Comparison of ENCODE assay signal across 30 cellular contexts in the genomic region with DNA sequence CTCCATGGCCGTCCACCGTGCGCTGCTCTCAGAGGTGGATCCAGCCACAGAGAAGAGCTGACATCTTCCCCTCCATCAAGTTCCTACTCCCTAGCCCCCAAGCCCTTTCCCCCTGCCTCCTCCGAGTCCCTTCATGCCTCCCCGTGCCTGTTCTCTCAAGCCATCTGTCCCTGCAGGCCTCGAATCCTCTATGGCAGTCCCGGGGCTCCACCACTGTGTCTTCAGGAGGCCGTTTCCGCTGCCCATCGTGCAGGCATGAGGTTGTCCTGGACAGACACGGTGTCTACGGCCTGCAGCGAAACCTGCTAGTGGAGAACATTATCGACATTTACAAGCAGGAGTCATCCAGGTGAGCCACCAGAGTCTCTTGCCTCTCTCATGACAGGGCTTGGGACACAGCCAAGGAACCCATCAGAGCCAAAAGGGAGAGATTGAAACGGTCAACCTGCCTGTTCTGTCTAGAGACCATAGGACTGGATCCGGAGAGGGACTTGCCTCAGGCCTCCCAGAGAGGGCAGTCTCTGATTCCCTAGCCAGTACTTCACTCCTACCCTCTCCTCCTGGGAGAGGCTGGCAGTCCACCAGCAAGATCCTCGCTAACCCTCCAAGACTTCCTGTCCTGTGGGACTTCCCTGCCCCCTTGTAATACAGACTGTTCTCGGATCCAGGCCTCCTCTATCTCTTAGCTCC. TPM values are rescaled to one million over a fixed set of nuclear protein-coding genes. Genes with fewer than 3 reads are reported as not detected.
DNase-seq lines count a peak whose midpoint lies in the region; ATAC-seq, FAIRE-seq and TF ChIP-seq lines count a peak whose summit lies in the region.
"Had no signal": no experiment of that assay in that cellular context is flagged by ENCODE, and none has a peak within 500 bp of the region (broad histone marks: within the 10 kb centered on the region; RNA-seq: fewer than 3 reads in every experiment).

No MANE protein-coding gene starts in this region.

- TF ChIP-seq CTCF in cardiac muscle cell (IDR thresholded peaks at IDR 0.05; ENCODE audit: low read depth, low read length) (peak; percentile 8), K562 (IDR thresholded peaks at IDR 0.05 in 2 of 3, conservative IDR thresholded peaks at IDR 0.05 in 1 of 3; ENCODE audit: insufficient read depth in 2 of 3, low read depth in 1 of 3, low read length in 3 of 3) (no peak), spleen (IDR thresholded peaks at IDR 0.05 in 8 of 11, conservative IDR thresholded peaks at IDR 0.05 in 3 of 11) (no peak)

- in situ Hi-C loops in K562 (cut with MboI): loop anchor here (10.0 kb wide), 1 partner anchor 454 kb away; a partner anchor contains a TSS

- ATAC-seq in K562 (peak; percentile 57), GM19397 (IDR thresholded peaks at IDR 0.05; ENCODE audit: unreplicated experiment) (no peak)
- ATAC-seq: activated naive CD8-positive, alpha-beta T cell treated with anti-CD3 and anti-CD28 coated beads, Interleukin-2, amount 50 U/mL, for 24 hours; activated T-cell treated with anti-CD3 and anti-CD28 coated beads, Interleukin-2, amount 50 U/mL, for 4 hours; left cardiac atrium; stimulated activated naive CD8-positive, alpha-beta T cell treated with anti-CD3 and anti-CD28 coated beads, Interleukin-15, amount 100 ng/mL, for 72 hours had no signal

- H3K27ac ChIP-seq in cardiac muscle cell (no peak overlapping the region), K562 (ENCODE audit: extremely low read depth, low read depth, low read length) (no peak overlapping the region), spleen (no peak overlapping the region)
- H3K27ac ChIP-seq: heart right ventricle, skin epidermis had no signal

- H2AFZ ChIP-seq in K562 (ENCODE audit: low read depth, low read length): peak overlapping the region; percentile 66

- 0 out of 4 replicates have a peak, but pooled peaks of 1 of the 2 experiments have one; percentile 5 for TF ChIP-seq RAD21 in K562 (CRISPR knock-in tag; conservative IDR thresholded peaks at IDR 0.05 in 1 of 2, IDR thresholded peaks at IDR 0.05 in 1 of 2)

- no peak overlapping the region for H3K4me3 ChIP-seq in cardiac muscle cell
- H3K4me3 ChIP-seq in K562: no peak overlapping the region
- no peak overlapping the region for H3K4me3 ChIP-seq in spleen
- H3K4me3 ChIP-seq: HAP-1, heart right ventricle, skin epidermis had no signal

- H3K36me3 ChIP-seq in cardiac muscle cell (peaks cover 2% of the 10 kb centered on the region), K562 (ENCODE audit: control insufficient read depth, insufficient read depth, low read length) (no peaks in the 10 kb centered on the region), spleen (no peaks in the 10 kb centered on the region)
- H3K36me3 ChIP-seq: BE2C had no signal

- POLR2A ChIA-PET in K562 (lab: Yijun Ruan, JAX): no interaction called here

- WGBS in K562 (ENCODE audit: insufficient coverage, low coverage, missing lambda C conversion rate): 39% methylated on average over 18 of the region's 18 CpGs
- 81 to 89% (median 86%) methylated on average over 17 to 18 of the region's 18 CpGs for WGBS in spleen, 5 donors

- CTCF ChIA-PET in K562 (lab: Yijun Ruan, JAX; ENCODE audit: low intra/inter-chr PET ratio): no interaction called here

- peak overlapping the region in 1 of 2 experiments; percentile 2; a peak in 1 of 4 replicates for H3K9ac ChIP-seq in K562 (ENCODE audit: insufficient read depth in 1 of 2, low read depth in 2 of 2, low read length in 2 of 2)

- no peak overlapping the region for H3K4me2 ChIP-seq in K562 (ENCODE audit: insufficient read depth, low read length)

- no peak for TF ChIP-seq POLR2A in K562 (conservative IDR thresholded peaks at IDR 0.05)
- TF ChIP-seq POLR2A in spleen (IDR thresholded peaks at IDR 0.05): no peak

- FAIRE-seq in K562 (lab: Jason Lieb, UNC): no peak

- H4K20me1 ChIP-seq in K562 (replicated peaks; ENCODE audit: control insufficient read depth, insufficient read depth, low read length): no peaks in the 10 kb centered on the region

- no peaks in the 10 kb centered on the region for H3K9me3 ChIP-seq in cardiac muscle cell (ENCODE audit: low read depth)
- H3K9me3 ChIP-seq in K562 (replicated peaks; ENCODE audit: control insufficient read depth, insufficient read depth, low read depth, low read length): no peaks in the 10 kb centered on the region
- no peaks in the 10 kb centered on the region for H3K9me3 ChIP-seq in spleen
- H3K9me3 ChIP-seq: BE2C, HAP-1, heart right ventricle had no signal

- DNase-seq in cardiac muscle cell (ENCODE audit: low read depth in 1 of 2, low spot score in 1 of 2) (peak in 1 of 2 donors; percentile 59), cardiac septum (ENCODE audit: low spot score) (no peak), HT1080 (ENCODE audit: low read depth) (peak; percentile 56), K562 (ENCODE audit: extremely low read depth in 1 of 4, low spot score in 3 of 4) (no peak), spleen (peak; percentile 62), germinal center (ENCODE audit: low spot score) (no peak), mesenteric fat pad (ENCODE audit: low spot score) (no peak)
- DNase-seq: ACHN; activated B cell treated with CpG ODN at 0.5 μM for 24 hours; activated CD4-positive, alpha-beta T cell treated with anti-CD3 and anti-CD28 coated beads, Interleukin-2, amount 50 U/mL, for 1 hour; activated gamma-delta T cell treated with Interleukin-2 at 50 U/mL for 16 hours; activated naive CD8-positive, alpha-beta T cell treated with anti-CD3 and anti-CD28 coated beads, Interleukin-2, amount 50 U/mL, for 24 hours; activated T-cell treated with anti-CD3 and anti-CD28 coated beads, Interleukin-2, amount 50 U/mL, for 4 hours; BE2C; DMS153; GF-D8; heart right ventricle; KBM-7; left cardiac atrium; mesendoderm; NCI-H1436; NCI-H510A treated with DMSO at 0.1 percent for 48 hours; NK-92 treated with Interleukin-12 subunit alpha and Interleukin-12 subunit beta, amount 100 ng/mL, for 24 hours; SIG-M5; stimulated activated naive CD8-positive, alpha-beta T cell treated with anti-CD3 and anti-CD28 coated beads, Interleukin-15, amount 100 ng/mL, for 72 hours; T1000 had no signal

- H3K27me3 ChIP-seq in cardiac muscle cell (no peaks in the 10 kb centered on the region), K562 (ENCODE audit: control insufficient read depth in 2 of 2, insufficient read depth in 2 of 2, low read length in 2 of 2) (no peaks in the 10 kb centered on the region; a peak in 1 of 5 replicates), spleen (replicated peaks in 1 of 7) (no peaks in the 10 kb centered on the region)
- H3K27me3 ChIP-seq: BE2C, heart right ventricle had no signal

- no TSS peak for BruUV-seq in K562 (replicated peaks; lab: Mats Ljungman, UMichigan)

- no peaks in the 10 kb centered on the region for H3K9me1 ChIP-seq in K562 (ENCODE audit: control insufficient read depth, insufficient read depth, low read length)

- no peak for TF ChIP-seq EP300 in K562 (IDR thresholded peaks at IDR 0.05; ENCODE audit: low read length)

- intact Hi-C loops in cardiac septum (cut with DNase I): no loop called here
- intact Hi-C loops in K562 (cut with micrococcal nuclease): loop anchor here (10.0 kb wide), 1 partner anchor 334 kb away; no protein-coding TSS in a partner anchor
- intact Hi-C loops in spleen (cut with DNase I; ENCODE audit: low total_unique reads): no loop called here

- H3K4me1 ChIP-seq in cardiac muscle cell (ENCODE audit: low read depth): peaks cover 1% of the 10 kb centered on the region
- peaks cover 4 to 6% of the 10 kb centered on the region in 2 experiments; a peak in 3 of 5 replicates for H3K4me1 ChIP-seq in K562 (replicated peaks in 1 of 2; ENCODE audit: control insufficient read depth in 2 of 2, insufficient read depth in 2 of 2, low read length in 2 of 2)
- peaks cover 0 to 11% (median 5%) of the 10 kb centered on the region in 6 donors for H3K4me1 ChIP-seq in spleen

- no peaks in the 10 kb centered on the region for H3K79me2 ChIP-seq in K562 (ENCODE audit: control insufficient read depth, insufficient read depth, low read length)

RNA-seq across cellular contexts. Expression of a gene that starts 9.7 kb away (rescaled TPM):
- total RNA-seq in cardiac muscle cell (6.6 and 14.8 TPM in 2 replicates), cardiac septum (2.1 TPM), K562 (2014; rRNA removed) (2.7 and 2.8 TPM in 2 replicates), K562 (2014; rRNA removed; fragmentation: Illumina TruSeq; extraction: Trizol) (0.25 TPM in 1 of 2 replicates, not detected in the other), K562 (2015; rRNA removed; fragmentation: Illumina TruSeq; extraction: Trizol) (0.64 and 0.65 TPM in 2 replicates), K562 (2021) (2.2 and 2.6 TPM in 2 replicates), spleen (1 to 10 TPM; 1.9 to 3.9 (median 2.4) TPM), mesenteric fat pad (1.0 TPM)
- polyA plus RNA-seq in cardiac muscle cell (3.2 and 5.8 TPM in 2 replicates), K562 (2011; rRNA removed) (0.43 and 0.53 TPM in 2 replicates), K562 (2014; fragmentation: Illumina TruSeq; extraction: Trizol) (0.30 and 0.39 TPM in 2 replicates), K562 (2014; fragmentation: Nextera tagmentation; extraction: Ambion mirVana) (under 1 TPM; 0.10 to 0.28 TPM), K562 (2014; rRNA removed) (0.96 and 1.5 TPM in 2 replicates), spleen (1 to 10 TPM; 2.5 to 4.4 (median 3.4) TPM)
- 9.3 and 12.6 TPM in 2 replicates for total RNA-seq in HT1080 (2014; rRNA removed; shearing (Covaris generic))
- 4.9 and 7.8 TPM in 2 replicates for polyA plus RNA-seq in HT1080 (2015; cell fraction: cytosol; rRNA removed)
- polyA plus RNA-seq in HT1080 (2015; cell fraction: nucleus; rRNA removed): 30.7 and 33.7 TPM in 2 replicates
- 2.2 and 3.1 TPM in 2 replicates for total RNA-seq in K562 (2011; cell fraction: chromatin; rRNA removed; ENCODE audit: low replicate concordance)
- 5.2 and 5.7 TPM in 2 replicates for total RNA-seq in K562 (2011; cell fraction: nucleolus; rRNA removed)
- 1.5 and 2.2 TPM in 2 replicates for total RNA-seq in K562 (2011; cell fraction: nucleoplasm; rRNA removed)
- 0.53 and 3.9 TPM in 2 replicates for polyA plus RNA-seq in K562 (2011; cell fraction: cytosol; rRNA removed)
- 3.2 and 7.5 TPM in 2 replicates for polyA plus RNA-seq in K562 (2011; cell fraction: nucleus; rRNA removed)
- 1.1 and 5.5 TPM in 2 replicates for polyA plus RNA-seq in K562 (2012)
- polyA minus RNA-seq in K562 (2011; rRNA and poly(A)+ RNA removed): not detected in 2 replicates
- polyA minus RNA-seq in K562 (2011; cell fraction: cytosol; rRNA and poly(A)+ RNA removed): 1.1 TPM in 1 of 2 replicates, not detected in the other
- polyA minus RNA-seq in K562 (2011; cell fraction: nucleus; rRNA and poly(A)+ RNA removed): 0.89 and 1.8 TPM in 2 replicates

RNA-seq across cellular contexts. Expression of a gene that starts 16.3 kb away (rescaled TPM):
- 53.1 and 65.9 TPM in 2 replicates for total RNA-seq in cardiac muscle cell
- polyA plus RNA-seq in cardiac muscle cell: 41.6 and 46.7 TPM in 2 replicates
- total RNA-seq in cardiac septum: 218 TPM
- total RNA-seq in HT1080 (2014; rRNA removed; shearing (Covaris generic)): 0.13 and 1.2 TPM in 2 replicates
- polyA plus RNA-seq in HT1080 (2015; cell fraction: cytosol; rRNA removed): 0.28 TPM in 1 of 2 replicates, not detected in the other
- 0.10 and 0.54 TPM in 2 replicates for polyA plus RNA-seq in HT1080 (2015; cell fraction: nucleus; rRNA removed)
- 0.32 TPM in 1 of 2 replicates, not detected in the other for total RNA-seq in K562 (2011; cell fraction: chromatin; rRNA removed; ENCODE audit: low replicate concordance)
- total RNA-seq in K562 (2011; cell fraction: nucleolus; rRNA removed): not detected in 2 replicates
- not detected in 2 replicates for total RNA-seq in K562 (2011; cell fraction: nucleoplasm; rRNA removed)
- not detected in 2 replicates for total RNA-seq in K562 (2014; rRNA removed)
- total RNA-seq in K562 (2014; rRNA removed; fragmentation: Illumina TruSeq; extraction: Trizol): not detected in 2 replicates
- total RNA-seq in K562 (2015; rRNA removed; fragmentation: Illumina TruSeq; extraction: Trizol): not detected in 2 replicates
- total RNA-seq in K562 (2021): not detected in 2 replicates
- polyA plus RNA-seq in K562 (2011; rRNA removed): not detected in 2 replicates
- not detected in 2 replicates for polyA plus RNA-seq in K562 (2011; cell fraction: cytosol; rRNA removed)
- 0.08 TPM in 1 of 2 replicates, not detected in the other for polyA plus RNA-seq in K562 (2011; cell fraction: nucleus; rRNA removed)
- polyA plus RNA-seq in K562 (2012): 0.08 TPM in 1 of 2 replicates, not detected in the other
- not detected in 2 replicates for polyA plus RNA-seq in K562 (2014; fragmentation: Illumina TruSeq; extraction: Trizol)
- polyA plus RNA-seq in K562 (2014; fragmentation: Nextera tagmentation; extraction: Ambion mirVana): not detected
- not detected in 2 replicates for polyA plus RNA-seq in K562 (2014; rRNA removed)
- polyA minus RNA-seq in K562 (2011; rRNA and poly(A)+ RNA removed): not detected in 2 replicates
- polyA minus RNA-seq in K562 (2011; cell fraction: cytosol; rRNA and poly(A)+ RNA removed): not detected in 2 replicates
- not detected in 2 replicates for polyA minus RNA-seq in K562 (2011; cell fraction: nucleus; rRNA and poly(A)+ RNA removed)
- total RNA-seq in spleen: 1 to 10 TPM in 1 of 7 donors, under 1 TPM in 5, not detected in 1; 0.23 to 3.1 (median 0.48) TPM
- polyA plus RNA-seq in spleen: under 1 TPM; 0.22 to 0.77 (median 0.49) TPM
- not detected for total RNA-seq in mesenteric fat pad
- total RNA-seq: activated B cell treated with CpG ODN at 0.5 μM for 24 hours had no signal

RNA-seq across cellular contexts. Expression of a gene that starts 23.3 kb away (rescaled TPM):
- 3.6 and 14.1 TPM in 2 replicates for total RNA-seq in cardiac muscle cell
- 4.4 and 7.5 TPM in 2 replicates for polyA plus RNA-seq in cardiac muscle cell
- total RNA-seq in cardiac septum: 1.6 TPM
- not detected in 2 replicates for total RNA-seq in HT1080 (2014; rRNA removed; shearing (Covaris generic))
- polyA plus RNA-seq in HT1080 (2015; cell fraction: cytosol; rRNA removed): not detected in 2 replicates
- not detected in 2 replicates for polyA plus RNA-seq in HT1080 (2015; cell fraction: nucleus; rRNA removed)
- 0.35 TPM in 1 of 2 replicates, not detected in the other for total RNA-seq in K562 (2011; cell fraction: chromatin; rRNA removed; ENCODE audit: low replicate concordance)
- total RNA-seq in K562 (2011; cell fraction: nucleolus; rRNA removed): not detected in 2 replicates
- not detected in 2 replicates for total RNA-seq in K562 (2011; cell fraction: nucleoplasm; rRNA removed)
- not detected in 2 replicates for total RNA-seq in K562 (2014; rRNA removed)
- not detected in 2 replicates for total RNA-seq in K562 (2014; rRNA removed; fragmentation: Illumina TruSeq; extraction: Trizol)
- total RNA-seq in K562 (2015; rRNA removed; fragmentation: Illumina TruSeq; extraction: Trizol): not detected in 2 replicates
- not detected in 2 replicates for total RNA-seq in K562 (2021)
- not detected in 2 replicates for polyA plus RNA-seq in K562 (2011; rRNA removed)
- not detected in 2 replicates for polyA plus RNA-seq in K562 (2011; cell fraction: cytosol; rRNA removed)
- polyA plus RNA-seq in K562 (2011; cell fraction: nucleus; rRNA removed): 0.15 and 0.37 TPM in 2 replicates
- 0.08 TPM in 1 of 2 replicates, not detected in the other for polyA plus RNA-seq in K562 (2012)
- polyA plus RNA-seq in K562 (2014; fragmentation: Illumina TruSeq; extraction: Trizol): not detected in 2 replicates
- polyA plus RNA-seq in K562 (2014; fragmentation: Nextera tagmentation; extraction: Ambion mirVana): not detected
- polyA plus RNA-seq in K562 (2014; rRNA removed): 0.43 TPM in 1 of 2 replicates, not detected in the other
- polyA minus RNA-seq in K562 (2011; rRNA and poly(A)+ RNA removed): not detected in 2 replicates
- not detected in 2 replicates for polyA minus RNA-seq in K562 (2011; cell fraction: cytosol; rRNA and poly(A)+ RNA removed)
- not detected in 2 replicates for polyA minus RNA-seq in K562 (2011; cell fraction: nucleus; rRNA and poly(A)+ RNA removed)
- not detected for total RNA-seq in spleen
- not detected for polyA plus RNA-seq in spleen
- not detected for total RNA-seq in mesenteric fat pad
- total RNA-seq: activated B cell treated with CpG ODN at 0.5 μM for 24 hours; activated T-cell treated with anti-CD3 and anti-CD28 coated beads, Interleukin-2, amount 50 U/mL, for 4 hours; myocyte had no signal

RNA-seq across cellular contexts. Expression of a gene that starts 24.4 kb away (rescaled TPM):
- total RNA-seq in cardiac muscle cell (56.3 and 88.7 TPM in 2 replicates), cardiac septum (69.3 TPM), K562 (2014; rRNA removed) (54.7 and 74.5 TPM in 2 replicates), K562 (2014; rRNA removed; fragmentation: Illumina TruSeq; extraction: Trizol) (60.4 and 69.2 TPM in 2 replicates), K562 (2015; rRNA removed; fragmentation: Illumina TruSeq; extraction: Trizol) (70.2 and 70.9 TPM in 2 replicates), K562 (2021) (66.8 and 71.2 TPM in 2 replicates), spleen (100 to 1,000 TPM in 1 of 7 donors, 10 to 100 TPM in 6; 58.0 to 101 (median 73.9) TPM), mesenteric fat pad (61.9 TPM)
- polyA plus RNA-seq in cardiac muscle cell (70.8 and 90.5 TPM in 2 replicates), K562 (2011; rRNA removed) (140 and 144 TPM in 2 replicates), K562 (2014; fragmentation: Illumina TruSeq; extraction: Trizol) (107 and 134 TPM in 2 replicates), K562 (2014; fragmentation: Nextera tagmentation; extraction: Ambion mirVana) (10 to 100 TPM; 69.8 to 81.8 TPM), K562 (2014; rRNA removed) (65.3 and 67.2 TPM in 2 replicates), spleen (10 to 100 TPM; 78.8 to 83.1 (median 81.7) TPM)
- 80.7 and 81.5 TPM in 2 replicates for total RNA-seq in HT1080 (2014; rRNA removed; shearing (Covaris generic))
- polyA plus RNA-seq in HT1080 (2015; cell fraction: cytosol; rRNA removed): 98.8 and 105 TPM in 2 replicates
- 199 and 222 TPM in 2 replicates for polyA plus RNA-seq in HT1080 (2015; cell fraction: nucleus; rRNA removed)
- 288 and 498 TPM in 2 replicates for total RNA-seq in K562 (2011; cell fraction: chromatin; rRNA removed; ENCODE audit: low replicate concordance)
- 229 and 251 TPM in 2 replicates for total RNA-seq in K562 (2011; cell fraction: nucleolus; rRNA removed)
- total RNA-seq in K562 (2011; cell fraction: nucleoplasm; rRNA removed): 296 and 427 TPM in 2 replicates
- 190 and 249 TPM in 2 replicates for polyA plus RNA-seq in K562 (2011; cell fraction: cytosol; rRNA removed)
- 280 and 330 TPM in 2 replicates for polyA plus RNA-seq in K562 (2011; cell fraction: nucleus; rRNA removed)
- polyA plus RNA-seq in K562 (2012): 99.4 and 107 TPM in 2 replicates
- 141 and 162 TPM in 2 replicates for polyA minus RNA-seq in K562 (2011; rRNA and poly(A)+ RNA removed)
- polyA minus RNA-seq in K562 (2011; cell fraction: cytosol; rRNA and poly(A)+ RNA removed): 56.1 and 78.0 TPM in 2 replicates
- 58.2 and 79.0 TPM in 2 replicates for polyA minus RNA-seq in K562 (2011; cell fraction: nucleus; rRNA and poly(A)+ RNA removed)

RNA-seq across cellular contexts. Expression of a gene that starts 35.7 kb away (rescaled TPM):
- total RNA-seq in cardiac muscle cell: 75.1 and 84.7 TPM in 2 replicates
- 111 and 139 TPM in 2 replicates for polyA plus RNA-seq in cardiac muscle cell
- 10.2 TPM for total RNA-seq in cardiac septum
- total RNA-seq in HT1080 (2014; rRNA removed; shearing (Covaris generic)): 5.0 and 13.5 TPM in 2 replicates
- 3.0 and 4.1 TPM in 2 replicates for polyA plus RNA-seq in HT1080 (2015; cell fraction: cytosol; rRNA removed)
- polyA plus RNA-seq in HT1080 (2015; cell fraction: nucleus; rRNA removed): 2.5 and 3.4 TPM in 2 replicates
- 4.4 and 10.5 TPM in 2 replicates for total RNA-seq in K562 (2011; cell fraction: chromatin; rRNA removed; ENCODE audit: low replicate concordance)
- 4.5 and 6.7 TPM in 2 replicates for total RNA-seq in K562 (2011; cell fraction: nucleolus; rRNA removed)
- 6.2 and 8.4 TPM in 2 replicates for total RNA-seq in K562 (2011; cell fraction: nucleoplasm; rRNA removed)
- total RNA-seq in K562 (2014; rRNA removed): 0.68 and 2.4 TPM in 2 replicates
- 0.10 and 0.36 TPM in 2 replicates for total RNA-seq in K562 (2014; rRNA removed; fragmentation: Illumina TruSeq; extraction: Trizol)
- total RNA-seq in K562 (2015; rRNA removed; fragmentation: Illumina TruSeq; extraction: Trizol): 0.41 and 0.58 TPM in 2 replicates
- total RNA-seq in K562 (2021): 2.0 and 2.2 TPM in 2 replicates
- 1.2 and 3.1 TPM in 2 replicates for polyA plus RNA-seq in K562 (2011; rRNA removed)
- 5.3 and 8.9 TPM in 2 replicates for polyA plus RNA-seq in K562 (2011; cell fraction: cytosol; rRNA removed)
- polyA plus RNA-seq in K562 (2011; cell fraction: nucleus; rRNA removed): 12.9 and 17.5 TPM in 2 replicates
- polyA plus RNA-seq in K562 (2012): 1.6 and 2.0 TPM in 2 replicates
- 1.1 and 2.2 TPM in 2 replicates for polyA plus RNA-seq in K562 (2014; fragmentation: Illumina TruSeq; extraction: Trizol)
- polyA plus RNA-seq in K562 (2014; fragmentation: Nextera tagmentation; extraction: Ambion mirVana): under 1 TPM in 1 of 2 experiments, not detected in 1; 0.03 TPM
- polyA plus RNA-seq in K562 (2014; rRNA removed): 2.3 and 2.7 TPM in 2 replicates
- polyA minus RNA-seq in K562 (2011; rRNA and poly(A)+ RNA removed): 1.2 and 1.4 TPM in 2 replicates
- 2.7 and 3.5 TPM in 2 replicates for polyA minus RNA-seq in K562 (2011; cell fraction: cytosol; rRNA and poly(A)+ RNA removed)
- polyA minus RNA-seq in K562 (2011; cell fraction: nucleus; rRNA and poly(A)+ RNA removed): 1.9 and 2.3 TPM in 2 replicates
- total RNA-seq in spleen: under 1 TPM in 2 of 7 donors, not detected in 5; 0.32 to 0.34 TPM
- under 1 TPM; 0.05 to 0.16 (median 0.07) TPM for polyA plus RNA-seq in spleen
- total RNA-seq in mesenteric fat pad: not detected

Comparison
In these comparisons a context has a peak if more than half of its experiments do, and no peak if none do; other contexts are left out.
1. DNase-seq: peak in HT1080 (single experiment) and spleen (single experiment); none in cardiac septum (single experiment), K562 (0 of 4), germinal center (single experiment) and mesenteric fat pad (single experiment).
2. RNA of a gene that starts 16.3 kb away (total RNA-seq): 218 TPM in cardiac septum (single experiment) and 53.1 to 65.9 TPM in cardiac muscle cell; 0.13 to 1.2 TPM in HT1080, 0.23 to 3.1 TPM in spleen, 0.32 TPM in K562 and not detected in mesenteric fat pad (single experiment); every median in the first group is over 10 times any median in the second.